ENCODE assay signal across 27 cellular contexts in the genomic region with DNA sequence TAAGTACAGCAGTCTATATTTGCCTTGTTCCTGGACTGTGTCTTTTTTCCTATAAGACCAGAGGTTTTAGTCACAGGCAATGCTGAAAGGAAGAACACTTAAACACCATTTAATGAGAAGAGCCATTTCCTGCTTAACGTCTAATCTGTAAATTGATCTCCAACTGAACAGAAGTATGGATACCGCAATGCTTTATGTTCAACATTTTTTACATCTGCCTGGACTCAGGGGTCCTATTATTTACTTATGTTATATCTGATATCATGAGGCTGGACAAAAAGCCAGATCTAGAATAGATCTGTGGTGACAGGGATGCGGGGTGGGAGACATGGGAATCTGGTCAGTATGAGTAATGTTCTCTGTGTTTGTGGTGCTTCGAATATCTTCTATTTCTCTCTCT.
"Had no signal": no experiment of that assay in that cellular context is flagged by ENCODE, and none has a peak within 500 bp of the region (broad histone marks: within the 10 kb centered on the region; RNA-seq: fewer than 3 reads in every experiment).

No MANE protein-coding gene starts in this region.

- H3K9me3 ChIP-seq: gastrocnemius medialis, neutrophil, right lobe of liver, thoracic aorta had no signal

- DNase-seq: activated B cell treated with CpG ODN at 0.5 μM for 24 hours; activated CD4-positive, alpha-beta T cell treated with anti-CD3 and anti-CD28 coated beads, Interleukin-2, amount 50 U/mL, for 4 hours; activated CD8-positive, alpha-beta memory T cell treated with anti-CD3 and anti-CD28 coated beads, Interleukin-2, amount 50 U/mL, for 4 hours; activated gamma-delta T cell treated with Interleukin-2 at 50 U/mL for 16 hours; activated naive CD4-positive, alpha-beta T cell treated with anti-CD3 and anti-CD28 coated beads, Interleukin-2, amount 50 U/mL, for 16 hours; activated T-cell treated with anti-CD3 and anti-CD28 coated beads, Interleukin-2, amount 50 U/mL, for 1 hour; amniotic stem cell; brain microvascular endothelial cell; dorsolateral prefrontal cortex; effector memory CD4-positive, alpha-beta T cell; erythroblast; gastrocnemius medialis; glutamatergic neuron; left ventricle myocardium inferior; nephron progenitor cell; right lobe of liver; stimulated activated CD4-positive, alpha-beta T cell treated with anti-CD3 and anti-CD28 coated beads, Interleukin-4, amount 100 ng/mL, for 24 hours; trophoblast cell had no signal

- H3K27me3 Mint-ChIP-seq: activated B cell treated with CpG ODN at 0.5 μM for 24 hours; progenitor cell of endocrine pancreas; stimulated activated naive CD8-positive, alpha-beta T cell treated with anti-CD3 and anti-CD28 coated beads, Interleukin-15, Interleukin-2, amounts not matched to agents 100 ng/mL and 50 ng/mL, for 24 hours had no signal

- H3K4me3 ChIP-seq: coronary artery, dorsolateral prefrontal cortex, gastrocnemius medialis, left ventricle myocardium inferior, lung, right lobe of liver, skin epidermis, thoracic aorta had no signal

- H3K27ac ChIP-seq: brain microvascular endothelial cell, coronary artery, dorsolateral prefrontal cortex, gastrocnemius medialis, left ventricle myocardium inferior, neutrophil, right lobe of liver, skin epidermis, thoracic aorta had no signal

- H3K36me3 ChIP-seq: brain microvascular endothelial cell, gastrocnemius medialis, left ventricle myocardium inferior, neutrophil, right lobe of liver, thoracic aorta had no signal

- H3K27ac Mint-ChIP-seq: activated B cell treated with CpG ODN at 0.5 μM for 24 hours; activated T-helper 1 cell treated with anti-CD3 and anti-CD28 coated beads, Interleukin-12 subunit alpha, Interleukin-12 subunit beta, Interleukin-2, Interleukin-4 antibody, amounts not matched to agents 30 ng/mL and 10 ng/mL and 1 ng/mL, durations not matched to agents 14 hours and 24 hours and 36 hours; nephron progenitor cell; progenitor cell of endocrine pancreas; stimulated activated effector memory CD8-positive, alpha-beta T cell treated with anti-CD3 and anti-CD28 coated beads, Interleukin-12 subunit alpha, Interleukin-12 subunit beta, amount 100 ng/mL, for 72 hours; stimulated activated naive CD8-positive, alpha-beta T cell treated with anti-CD3 and anti-CD28 coated beads, Interleukin-15, Interleukin-2, amounts not matched to agents 100 ng/mL and 50 ng/mL, for 24 hours had no signal

- H3K4me1 Mint-ChIP-seq: activated B cell treated with CpG ODN at 0.5 μM for 24 hours; stimulated activated effector memory CD8-positive, alpha-beta T cell treated with anti-CD3 and anti-CD28 coated beads, Interleukin-12 subunit alpha, Interleukin-12 subunit beta, amount 100 ng/mL, for 72 hours had no signal

- H3K4me3 Mint-ChIP-seq: activated B cell treated with CpG ODN at 0.5 μM for 24 hours; activated T-helper 1 cell treated with anti-CD3 and anti-CD28 coated beads, Interleukin-12 subunit alpha, Interleukin-12 subunit beta, Interleukin-2, Interleukin-4 antibody, amounts not matched to agents 30 ng/mL and 10 ng/mL and 1 ng/mL, durations not matched to agents 14 hours and 24 hours and 36 hours; nephron progenitor cell; stimulated activated effector memory CD8-positive, alpha-beta T cell treated with anti-CD3 and anti-CD28 coated beads, Interleukin-12 subunit alpha, Interleukin-12 subunit beta, amount 100 ng/mL, for 72 hours; stimulated activated naive CD8-positive, alpha-beta T cell treated with anti-CD3 and anti-CD28 coated beads, Interleukin-15, Interleukin-2, amounts not matched to agents 100 ng/mL and 50 ng/mL, for 24 hours had no signal

- H3K27me3 ChIP-seq: brain microvascular endothelial cell, dorsolateral prefrontal cortex, gastrocnemius medialis, neutrophil, right lobe of liver had no signal

- H3K4me1 ChIP-seq: right lobe of liver had no signal

- ATAC-seq: gastrocnemius medialis; right lobe of liver; stimulated activated effector memory CD8-positive, alpha-beta T cell treated with anti-CD3 and anti-CD28 coated beads, Interleukin-12 subunit alpha, Interleukin-12 subunit beta, amount 100 ng/mL, for 72 hours had no signal

- H3K9me3 Mint-ChIP-seq: activated B cell treated with CpG ODN at 0.5 μM for 24 hours had no signal

- H3K36me3 Mint-ChIP-seq: stimulated activated effector memory CD8-positive, alpha-beta T cell treated with anti-CD3 and anti-CD28 coated beads, Interleukin-12 subunit alpha, Interleukin-12 subunit beta, amount 100 ng/mL, for 72 hours had no signal
